In genomic region chr1:118940957-118941356, GRCh38 we compare ENCODE assay signal across 36 cellular contexts. TPM values are rescaled to one million over a fixed set of nuclear protein-coding genes. Genes with fewer than 3 reads are reported as not detected.
DNase-seq lines count a peak whose midpoint lies in the region; ATAC-seq and TF ChIP-seq lines count a peak whose summit lies in the region.
"Had no signal": no experiment of that assay in that cellular context is flagged by ENCODE, and none has a peak within 500 bp of the region (broad histone marks: within the 10 kb centered on the region; RNA-seq: fewer than 3 reads in every experiment).

No MANE protein-coding gene starts in this region.

- H3K27ac ChIP-seq in HEK293 (ENCODE audit: extremely low read depth, low read depth, low read length) (no peak overlapping the region), psoas muscle (peak overlapping the region; percentile 23), gastrocnemius medialis (peak overlapping the region; percentile 83 to 93 (median 88)), upper lobe of left lung (no peak overlapping the region)
- H3K27ac ChIP-seq: 22Rv1; A549; BLaER1; BLaER1 treated with 17β-estradiol and CSF1 and Interleukin-3, amounts not matched to agents 10 nM and 100 nM; C4-2B had no signal

- H3K36me3 ChIP-seq in HEK293 (ENCODE audit: control insufficient read depth in 2 of 2, insufficient read depth in 1 of 2, low read length in 2 of 2) (no peaks in the 10 kb centered on the region), psoas muscle (ENCODE audit: insufficient read depth in 1 of 2, low read depth in 1 of 2) (no peaks in the 10 kb centered on the region), gastrocnemius medialis (no peaks in the 10 kb centered on the region), upper lobe of left lung (no peaks in the 10 kb centered on the region)
- H3K36me3 ChIP-seq: BE2C; BLaER1; BLaER1 treated with 17β-estradiol and CSF1 and Interleukin-3, amounts not matched to agents 10 nM and 100 nM had no signal

- H3K4me3 ChIP-seq in HEK293 (ENCODE audit: low read depth, low read length) (no peak overlapping the region), psoas muscle (no peak overlapping the region), gastrocnemius medialis (peak overlapping the region in 3 of 4 donors; percentile 26 to 47 (median 42)), upper lobe of left lung (no peak overlapping the region)
- H3K4me3 ChIP-seq: A549; BLaER1; BLaER1 treated with 17β-estradiol and CSF1 and Interleukin-3, amounts not matched to agents 10 nM and 100 nM had no signal

- ATAC-seq in psoas muscle, result no peak
- no peak for ATAC-seq in gastrocnemius medialis
- ATAC-seq in upper lobe of left lung (ENCODE audit: low FRiP score in 2 of 2), result no peak
- no peak for ATAC-seq in HG02970 (IDR thresholded peaks at IDR 0.05; ENCODE audit: low FRiP score, unreplicated experiment)
- ATAC-seq: A549; CD8-positive, alpha-beta T cell had no signal

- POLR2A ChIA-PET in HEK293 (lab: Yijun Ruan, JAX), result no interaction called here

- DNase-seq in H4 (ENCODE audit: low spot score), result peak; percentile 24
- DNase-seq in psoas muscle, result no peak
- no peak for DNase-seq in gastrocnemius medialis
- DNase-seq in NCI-H526 (lab: John Stamatoyannopoulos, UW), result no peak
- DNase-seq in activated CD4-positive, alpha-beta T cell treated with anti-CD3 and anti-CD28 coated beads, Interleukin-2, amount 50 U/mL, for 1 hour, result no peak
- no peak for DNase-seq in upper lobe of left lung
- DNase-seq: 8988T; ACHN; AML-193; BE2C; C1 segment of cervical spinal cord; Caco-2; Calu3; CD4-positive, alpha-beta memory T cell; CD4-positive, alpha-beta T cell; CD4-positive, CD25-positive, alpha-beta regulatory T cell; CD8-positive, alpha-beta memory T cell; CD8-positive, alpha-beta T cell; COR-L47; DMS 273 treated with DMSO at 0.1 percent for 48 hours; DMS153; DMS53; DMS79; DMS79 treated with DMSO at 0.1 percent for 48 hours; DND-41; EL had no signal

- H3K4me1 ChIP-seq in HEK293 (ENCODE audit: control insufficient read depth, insufficient read depth, low read length), result no peaks in the 10 kb centered on the region
- peaks cover 80% of the 10 kb centered on the region for H3K4me1 ChIP-seq in psoas muscle
- peaks cover 87 to 88% of the 10 kb centered on the region in 2 donors for H3K4me1 ChIP-seq in gastrocnemius medialis
- H3K4me1 ChIP-seq in upper lobe of left lung, result no peaks in the 10 kb centered on the region
- H3K4me1 ChIP-seq: A549; BE2C; BLaER1; BLaER1 treated with 17β-estradiol and CSF1 and Interleukin-3, amounts not matched to agents 10 nM and 100 nM; Caco-2 had no signal

- CTCF ChIA-PET in HEK293 (lab: Yijun Ruan, JAX), result interaction anchor here (0.7 kb wide), 1 partner anchor 67 kb away, joined by 3 read pairs; no protein-coding TSS in a partner anchor

- no peaks in the 10 kb centered on the region for H3K9me3 ChIP-seq in HEK293 (ENCODE audit: control insufficient read depth, insufficient read depth, low read depth, low read length)
- no peaks in the 10 kb centered on the region for H3K9me3 ChIP-seq in psoas muscle
- H3K9me3 ChIP-seq in gastrocnemius medialis, result no peaks in the 10 kb centered on the region
- H3K9me3 ChIP-seq in upper lobe of left lung, result no peaks in the 10 kb centered on the region
- H3K9me3 ChIP-seq: A549; BE2C; BLaER1; BLaER1 treated with 17β-estradiol and CSF1 and Interleukin-3, amounts not matched to agents 10 nM and 100 nM; Caco-2 had no signal

- no peak for TF ChIP-seq EP300 in upper lobe of left lung (IDR thresholded peaks at IDR 0.05)

- in situ Hi-C loops in gastrocnemius medialis (cut with MboI; ENCODE audit: low sequenced_read_pairs in 4 of 4), result no loop called here

- WGBS in psoas muscle, 3 donors, result 65 to 78% (median 77%) methylated on average over 3 of the region's 3 CpGs
- WGBS in upper lobe of left lung, 2 donors, result 66 to 74% methylated on average over 3 of the region's 3 CpGs

- TF ChIP-seq CTCF in HEK293 (tag by site-specific recombination; IDR thresholded peaks at IDR 0.05), result no peak
- TF ChIP-seq CTCF in psoas muscle (IDR thresholded peaks at IDR 0.05), result no peak
- TF ChIP-seq CTCF in gastrocnemius medialis (IDR thresholded peaks at IDR 0.05 in 4 of 5, conservative IDR thresholded peaks at IDR 0.05 in 1 of 5), result no peak
- TF ChIP-seq CTCF in upper lobe of left lung (IDR thresholded peaks at IDR 0.05), result no peak

- TF ChIP-seq POLR2A in gastrocnemius medialis (IDR thresholded peaks at IDR 0.05) (no peak), upper lobe of left lung (IDR thresholded peaks at IDR 0.05) (no peak)

- intact Hi-C loops in psoas muscle (cut with DNase I), result loop anchor here in 1 of 2 donors (5.0 to 10.0 kb wide), 2 partner anchors 41 to 646 kb away; no protein-coding TSS in a partner anchor
- intact Hi-C loops in gastrocnemius medialis (cut with DNase I; ENCODE audit: low total_unique reads), result loop anchor here (5.0 kb wide), 1 partner anchor 66 kb away; no protein-coding TSS in a partner anchor

- H3K27me3 ChIP-seq in psoas muscle (ENCODE audit: insufficient read depth in 3 of 3, low read length in 2 of 3) (no peaks in the 10 kb centered on the region), gastrocnemius medialis (no peaks in the 10 kb centered on the region), upper lobe of left lung (no peaks in the 10 kb centered on the region)
- H3K27me3 ChIP-seq: BE2C; BLaER1; BLaER1 treated with 17β-estradiol and CSF1 and Interleukin-3, amounts not matched to agents 10 nM and 100 nM had no signal

TF ChIP-seq in HEK293, 187 proteins besides CTCF, POLR2A, EP300 and RAD21:
- TF ChIP-seq EGR2 (tag by site-specific recombination; IDR thresholded peaks at IDR 0.05; ENCODE audit: low read depth) (peak; percentile 61; the same call in 1 of the 2 replicates), PRDM6 (tag by site-specific recombination; IDR thresholded peaks at IDR 0.05) (no peak), ZFHX2 (tag by site-specific recombination; conservative IDR thresholded peaks at IDR 0.05) (peak; percentile 69), ZNF157 (tag by site-specific recombination; IDR thresholded peaks at IDR 0.05) (no peak), ZNF398 (tag by site-specific recombination; IDR thresholded peaks at IDR 0.05) (peak; percentile 18; the same call in 1 of the 2 replicates), GLIS1 (tag by site-specific recombination; IDR thresholded peaks at IDR 0.05) (no peak), ZNF621 (tag by site-specific recombination; IDR thresholded peaks at IDR 0.05) (no peak)

RNA-seq across cellular contexts. Expression of gene TBX15, which starts 47.2 kb away (rescaled TPM):
- total RNA-seq in H4 (2014; rRNA removed; shearing (Covaris generic)), result not detected in 2 replicates
- total RNA-seq in psoas muscle (100 to 1,000 TPM in 3 of 4 donors, 10 to 100 TPM in 1; 62.5 to 220 (median 143) TPM), gastrocnemius medialis (100 to 1,000 TPM in 3 of 4 donors, 10 to 100 TPM in 1; 91.4 to 275 (median 245) TPM), upper lobe of left lung (1 to 10 TPM in 1 of 6 donors, under 1 TPM in 4, not detected in 1; 0.13 to 1.2 (median 0.39) TPM)
- polyA plus RNA-seq in psoas muscle, result 100 to 1,000 TPM in 1 of 3 donors, 10 to 100 TPM in 2; 37.0 to 105 (median 53.8) TPM
- total RNA-seq: A172; Calu3; CD4-positive, alpha-beta memory T cell; CD4-positive, alpha-beta T cell; CD4-positive, CD25-positive, alpha-beta regulatory T cell; CD8-positive, alpha-beta memory T cell had no signal
- polyA plus RNA-seq: AG04450; CD14-positive monocyte; CD4-positive, CD25-positive, alpha-beta regulatory T cell; CD8-positive, alpha-beta memory T cell had no signal

Comparison
In these comparisons a context has a peak if more than half of its experiments do, and no peak if none do; other contexts are left out.
1. H3K27ac ChIP-seq: peak in psoas muscle (single experiment) and gastrocnemius medialis (4 of 4); none in HEK293 (single experiment) and upper lobe of left lung (0 of 4).
2. H3K4me3 ChIP-seq: peak in gastrocnemius medialis (3 of 4); none in HEK293 (single experiment), psoas muscle (single experiment) and upper lobe of left lung (0 of 4).
3. RNA of gene TBX15, which starts 47.2 kb away (total RNA-seq): 91.4 to 275 TPM in gastrocnemius medialis and 62.5 to 220 TPM in psoas muscle; 0.13 to 1.2 TPM in upper lobe of left lung and not detected in H4; every median in the first group is over 10 times any median in the second.